ENCODE assay signal across 18 cellular contexts in genomic region chr7:72919256-72919775, GRCh38. TPM values are rescaled to one million over a fixed set of nuclear protein-coding genes. Genes with fewer than 3 reads are reported as not detected.
DNase-seq lines count a peak whose midpoint lies in the region; ATAC-seq and TF ChIP-seq lines count a peak whose summit lies in the region.
"Had no signal": no experiment of that assay in that cellular context is flagged by ENCODE, and none has a peak within 500 bp of the region (broad histone marks: within the 10 kb centered on the region; RNA-seq: fewer than 3 reads in every experiment).

No MANE protein-coding gene starts in this region.

- no peak overlapping the region for H2BK12ac ChIP-seq in mesenchymal stem cell (ENCODE audit: low read length in 2 of 2)

- H3K4me1 ChIP-seq in mesenchymal stem cell (ENCODE audit: control insufficient read depth, insufficient read depth, low read depth, low read length): peaks cover 5% of the 10 kb centered on the region
- peaks cover 3% of the 10 kb centered on the region for H3K4me1 ChIP-seq in CD8-positive, alpha-beta T cell (ENCODE audit: insufficient read depth, low read length)

- no peaks in the 10 kb centered on the region for H3K27me3 Mint-ChIP-seq in stimulated activated naive CD8-positive, alpha-beta T cell treated with anti-CD3 and anti-CD28 coated beads, Interleukin-15, Interleukin-2, amounts not matched to agents 100 ng/mL and 50 ng/mL, for 24 hours
- no peaks in the 10 kb centered on the region for H3K27me3 Mint-ChIP-seq in CD8-positive, alpha-beta T cell (ENCODE audit: low read depth)
- H3K27me3 Mint-ChIP-seq: CD4-positive, CD25-positive, alpha-beta regulatory T cell had no signal

- H3K4me2 ChIP-seq in mesenchymal stem cell (ENCODE audit: low read length, poor library complexity, severe bottlenecking): no peak overlapping the region

- H3K27ac ChIP-seq in SK-N-MC: peak overlapping the region; percentile 52; the same call in 1 of the 2 replicates
- H3K27ac ChIP-seq in mesenchymal stem cell (ENCODE audit: low read length, poor library complexity, severe bottlenecking): peak overlapping the region; percentile 69
- H3K27ac ChIP-seq in CD8-positive, alpha-beta T cell (ENCODE audit: low read depth, low read length): no peak overlapping the region

- peak overlapping the region; percentile 31 for H3K27ac Mint-ChIP-seq in stimulated activated naive CD8-positive, alpha-beta T cell treated with anti-CD3 and anti-CD28 coated beads, Interleukin-15, Interleukin-2, amounts not matched to agents 100 ng/mL and 50 ng/mL, for 24 hours
- no peak overlapping the region for H3K27ac Mint-ChIP-seq in CD8-positive, alpha-beta T cell
- H3K27ac Mint-ChIP-seq: CD4-positive, CD25-positive, alpha-beta regulatory T cell had no signal

- no peak overlapping the region for H2BK15ac ChIP-seq in mesenchymal stem cell (ENCODE audit: low read depth, poor library complexity, severe bottlenecking)

- no peak for DNase-seq in stimulated activated naive CD8-positive, alpha-beta T cell treated with anti-CD3 and anti-CD28 coated beads, Interleukin-15, Interleukin-2, amounts not matched to agents 100 U/mL and 50 U/mL, for 24 hours
- no peak for DNase-seq in SK-N-MC (ENCODE audit: low read depth, low spot score)
- DNase-seq in mesenchymal stem cell: no peak
- DNase-seq in cerebellar cortex (ENCODE audit: low spot score): no peak
- DNase-seq in CD8-positive, alpha-beta T cell: no peak
- no peak for DNase-seq in activated naive CD4-positive, alpha-beta T cell (lab: John Stamatoyannopoulos, UW)
- DNase-seq: AML-193; CD4-positive, CD25-positive, alpha-beta regulatory T cell; DMS79; GF-D8; MV-4-11; NCI-H1417 treated with DMSO at 0.1 percent for 48 hours; NCI-H2029; NCI-H510A; SHP77 treated with DMSO at 0.1 percent for 48 hours had no signal

- peaks cover 29% of the 10 kb centered on the region for H3K36me3 Mint-ChIP-seq in stimulated activated naive CD8-positive, alpha-beta T cell treated with anti-CD3 and anti-CD28 coated beads, Interleukin-15, Interleukin-2, amounts not matched to agents 100 ng/mL and 50 ng/mL, for 24 hours (ENCODE audit: low read depth)
- H3K36me3 Mint-ChIP-seq in CD8-positive, alpha-beta T cell: peaks cover 32% of the 10 kb centered on the region

- no peak overlapping the region for H4K91ac ChIP-seq in mesenchymal stem cell (ENCODE audit: low read length)

- intact Hi-C loops in CD8-positive, alpha-beta T cell (cut with DNase I, micrococcal nuclease): no loop called here

- H3K36me3 ChIP-seq in SK-N-MC (ENCODE audit: insufficient read depth, low read length) (peaks cover 18% of the 10 kb centered on the region; the same call in 1 of the 2 replicates), mesenchymal stem cell (ENCODE audit: control insufficient read depth in 1 of 2, insufficient read depth in 2 of 2, low read depth in 1 of 2, low read length in 2 of 2) (peaks cover 7% of the 10 kb centered on the region in 2 experiments)
- peaks cover 4% of the 10 kb centered on the region for H3K36me3 ChIP-seq in CD8-positive, alpha-beta T cell (ENCODE audit: insufficient read depth, low read length)

- H2AK5ac ChIP-seq in mesenchymal stem cell (ENCODE audit: low read length, severe bottlenecking): no peak overlapping the region

- CTCF ChIA-PET in CD8-positive, alpha-beta T cell (lab: Charles Lee): no interaction called here

- H3K9me3 ChIP-seq in SK-N-MC (ENCODE audit: low read depth, low read length) (no peaks in the 10 kb centered on the region), mesenchymal stem cell (ENCODE audit: control insufficient read depth, low read length) (no peaks in the 10 kb centered on the region)
- H3K9me3 ChIP-seq in CD8-positive, alpha-beta T cell (ENCODE audit: low read length): no peaks in the 10 kb centered on the region

- no peak overlapping the region for H2BK5ac ChIP-seq in mesenchymal stem cell (ENCODE audit: low read depth, low read length, poor library complexity, severe bottlenecking)

- 95% methylated on average over 4 of the region's 4 CpGs for WGBS in mesenchymal stem cell

- no peak overlapping the region for H3K14ac ChIP-seq in mesenchymal stem cell (ENCODE audit: low read length in 2 of 2)

- H3K23ac ChIP-seq in mesenchymal stem cell (ENCODE audit: low read length in 2 of 2): no peak overlapping the region

- H3K4me3 ChIP-seq in SK-N-MC: no peak overlapping the region
- H3K4me3 ChIP-seq in mesenchymal stem cell (ENCODE audit: insufficient read depth in 1 of 2, low read depth in 1 of 2, low read length in 2 of 2): no peak overlapping the region
- no peak overlapping the region for H3K4me3 ChIP-seq in CD8-positive, alpha-beta T cell (ENCODE audit: low read depth, low read length)

- H3K18ac ChIP-seq in mesenchymal stem cell (ENCODE audit: low read depth in 1 of 2, low read length in 2 of 2): no peak overlapping the region

- no peak for TF ChIP-seq CTCF in CD8-positive, alpha-beta T cell (IDR thresholded peaks at IDR 0.05)

- H3K9ac ChIP-seq in SK-N-MC (ENCODE audit: insufficient read length) (no peak overlapping the region), mesenchymal stem cell (ENCODE audit: low read length) (no peak overlapping the region)

- POLR2A ChIA-PET in CD8-positive, alpha-beta T cell (lab: Charles Lee): no interaction called here

- H3K27me3 ChIP-seq in mesenchymal stem cell (ENCODE audit: control insufficient read depth in 1 of 2, insufficient read depth in 1 of 2, low read length in 2 of 2): no peaks in the 10 kb centered on the region
- H3K27me3 ChIP-seq in CD8-positive, alpha-beta T cell (ENCODE audit: insufficient read depth, low read length): no peaks in the 10 kb centered on the region

- peaks cover 18% of the 10 kb centered on the region for H3K4me1 Mint-ChIP-seq in stimulated activated naive CD8-positive, alpha-beta T cell treated with anti-CD3 and anti-CD28 coated beads, Interleukin-15, Interleukin-2, amounts not matched to agents 100 ng/mL and 50 ng/mL, for 24 hours (ENCODE audit: low read depth)
- H3K4me1 Mint-ChIP-seq in CD8-positive, alpha-beta T cell (ENCODE audit: low read depth): peaks cover 24% of the 10 kb centered on the region

- peaks cover 12% of the 10 kb centered on the region for H3K79me1 ChIP-seq in mesenchymal stem cell (replicated peaks; ENCODE audit: low read length, poor library complexity, severe bottlenecking)

- H2BK120ac ChIP-seq in mesenchymal stem cell (ENCODE audit: low read depth, low read length): no peak overlapping the region

- H3K4me3 Mint-ChIP-seq in stimulated activated naive CD8-positive, alpha-beta T cell treated with anti-CD3 and anti-CD28 coated beads, Interleukin-15, Interleukin-2, amounts not matched to agents 100 ng/mL and 50 ng/mL, for 24 hours: no peak overlapping the region
- no peak overlapping the region for H3K4me3 Mint-ChIP-seq in CD8-positive, alpha-beta T cell

- H4K8ac ChIP-seq in mesenchymal stem cell (ENCODE audit: low read length): no peak overlapping the region

- H3K4ac ChIP-seq in mesenchymal stem cell (ENCODE audit: low read depth in 1 of 2, low read length in 2 of 2): no peak overlapping the region

- ATAC-seq in stimulated activated naive CD8-positive, alpha-beta T cell treated with anti-CD3 and anti-CD28 coated beads, Interleukin-15, Interleukin-2, amounts not matched to agents 100 U/mL and 50 U/mL, for 24 hours: no peak
- ATAC-seq in CD8-positive, alpha-beta T cell: no peak
- no peak for ATAC-seq in HG03095 (IDR thresholded peaks at IDR 0.05; ENCODE audit: unreplicated experiment)

- H3K9me3 Mint-ChIP-seq in stimulated activated naive CD8-positive, alpha-beta T cell treated with anti-CD3 and anti-CD28 coated beads, Interleukin-15, Interleukin-2, amounts not matched to agents 100 ng/mL and 50 ng/mL, for 24 hours: no peaks in the 10 kb centered on the region
- H3K9me3 Mint-ChIP-seq in CD8-positive, alpha-beta T cell: no peaks in the 10 kb centered on the region
- H3K9me3 Mint-ChIP-seq: CD4-positive, CD25-positive, alpha-beta regulatory T cell had no signal

- no peak overlapping the region for H2AFZ ChIP-seq in mesenchymal stem cell (ENCODE audit: low read depth, low read length)

RNA-seq across cellular contexts. Expression of gene POM121, which starts 5.6 kb away (rescaled TPM):
- 31.8 TPM for polyA plus RNA-seq in mesenchymal stem cell (2013, experiment 1 of 2)
- 30.4 TPM for polyA plus RNA-seq in mesenchymal stem cell (2013, experiment 2 of 2)
- total RNA-seq in CD8-positive, alpha-beta T cell: 10 to 100 TPM; 79.4 to 83.6 TPM

RNA-seq across cellular contexts. Expression of gene TRIM74, which starts 50.0 kb away (rescaled TPM):
- 0.21 TPM for polyA plus RNA-seq in mesenchymal stem cell (2013, experiment 1 of 2)
- polyA plus RNA-seq in mesenchymal stem cell (2013, experiment 2 of 2): 0.04 TPM
- 1 to 10 TPM; 2.2 to 3.8 TPM for total RNA-seq in CD8-positive, alpha-beta T cell
- total RNA-seq: A673 had no signal
- polyA plus RNA-seq: CD4-positive, CD25-positive, alpha-beta regulatory T cell had no signal
